Comparison of ENCODE assay signal across 8 cellular contexts in the genomic region with DNA sequence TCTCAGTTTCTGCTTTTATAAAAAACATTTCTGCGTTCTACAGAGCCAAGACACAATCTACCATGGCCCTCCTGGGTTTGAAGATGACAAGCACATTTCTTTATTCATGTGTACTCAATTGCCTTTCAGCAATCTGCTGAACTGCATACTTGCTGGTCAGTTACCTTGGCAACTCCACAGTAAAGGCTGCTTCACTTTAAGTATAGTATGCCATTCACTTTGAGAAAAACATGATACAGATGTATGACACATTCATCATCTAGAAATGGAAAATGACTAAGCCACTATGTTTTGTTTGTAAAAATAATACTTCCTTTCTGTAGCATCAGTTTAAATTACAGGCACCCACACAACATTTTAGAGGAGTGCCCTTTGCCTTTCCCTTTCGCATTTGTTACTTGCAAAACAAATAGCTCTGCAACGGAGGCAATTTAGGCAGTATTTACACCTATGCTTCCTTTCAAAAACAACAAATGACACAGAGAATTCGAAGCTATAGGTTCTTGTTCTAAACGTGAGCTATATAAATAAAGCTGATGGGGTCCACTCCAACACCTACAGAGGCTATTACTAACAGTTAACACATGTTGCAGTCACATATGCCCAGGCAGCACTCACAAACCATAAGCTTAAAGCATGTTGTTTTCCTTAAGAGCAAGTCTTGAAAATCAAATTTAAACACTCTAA. TPM values are rescaled to one million over a fixed set of nuclear protein-coding genes. Genes with fewer than 3 reads are reported as not detected.
DNase-seq lines count a peak whose midpoint lies in the region; ATAC-seq and TF ChIP-seq lines count a peak whose summit lies in the region.

No MANE protein-coding gene starts in this region.

- H3K9me3 ChIP-seq in PC-3 (ENCODE audit: low read length) = no peaks in the 10 kb centered on the region

- DNase-seq in Daoy (ENCODE audit: low read depth) = peak; percentile 47
- DNase-seq in PC-3 = peak; percentile 86
- peak; percentile 16 for DNase-seq in iPS-NIHi11 (ENCODE audit: low spot score)
- no peak for DNase-seq in COLO668 (lab: John Stamatoyannopoulos, UW; ENCODE audit: unreplicated experiment)
- no peak for DNase-seq in caudate nucleus (lab: John Stamatoyannopoulos, UW)
- no peak for DNase-seq in stimulated activated CD8-positive, alpha-beta memory T cell treated with anti-CD3 and anti-CD28 coated beads, Interleukin-4, amount 100 ng/mL, for 48 hours
- no peak for DNase-seq in HT-29 (ENCODE audit: low spot score)

- peak overlapping the region; percentile 75 for H3K4me2 ChIP-seq in PC-3 (ENCODE audit: low read length)

- H3K36me3 ChIP-seq in PC-3 (ENCODE audit: low read depth, low read length) = no peaks in the 10 kb centered on the region

- H3K4me1 ChIP-seq in PC-3 (ENCODE audit: insufficient read depth, low read length) = peaks cover 20% of the 10 kb centered on the region

- H3K9me2 ChIP-seq in PC-3 (replicated peaks; ENCODE audit: low read length) = no peaks in the 10 kb centered on the region

- peaks cover 22% of the 10 kb centered on the region; the same call in 1 of the 2 replicates for H3K79me2 ChIP-seq in PC-3 (ENCODE audit: low read length)

- no peaks in the 10 kb centered on the region for H3F3A ChIP-seq in PC-3 (ENCODE audit: low read length, unreplicated experiment)

- CTCF ChIA-PET in PC-3 (lab: Charles Lee) = interaction anchor here (0.5 to 1.0 kb wide), 3 partner anchors 12 to 26 kb away, joined by 3 to 6 read pairs (median 3); partner anchors contain the start of gene SGCE

- TF ChIP-seq CTCF in PC-3 (conservative IDR thresholded peaks at IDR 0.05; ENCODE audit: low read depth, low read length) = no peak

- no peak overlapping the region for H2AFZ ChIP-seq in PC-3 (ENCODE audit: low read length)

- H3K27me3 ChIP-seq in PC-3 (ENCODE audit: low read length) = no peaks in the 10 kb centered on the region

- peak overlapping the region; percentile 41; the same call in 1 of the 2 replicates for H3K4me3 ChIP-seq in PC-3 (ENCODE audit: low read length)

- no TSS peak for BruUV-seq in PC-3 (replicated peaks; lab: Mats Ljungman, UMichigan)

- intact Hi-C loops in PC-3 (cut with micrococcal nuclease) = loop anchor here (1.0 kb wide), 2 partner anchors 12 to 52 kb away; no protein-coding TSS in a partner anchor

- peak overlapping the region; percentile 23; the same call in 1 of the 2 replicates for H3K9ac ChIP-seq in PC-3 (ENCODE audit: low read length)

- peak; percentile 63 for ATAC-seq in HG02610 (IDR thresholded peaks at IDR 0.05; ENCODE audit: unreplicated experiment)
- peak; percentile 98 for ATAC-seq in PC-3

- H4K20me1 ChIP-seq in PC-3 (ENCODE audit: low read length) = no peaks in the 10 kb centered on the region

- H3K27ac ChIP-seq in PC-3 (ENCODE audit: low read length) (peak overlapping the region; percentile 62), caudate nucleus (ENCODE audit: low read depth, low read length) (no peak overlapping the region)

- POLR2A ChIA-PET in PC-3 (lab: Charles Lee; ENCODE audit: unreplicated experiment) = interaction anchor here (0.6 kb wide), 2 partner anchors 14 to 25 kb away, joined by 4 read pairs; no protein-coding TSS in a partner anchor

RNA-seq across cellular contexts. Expression of gene SGCE, which starts 23.5 kb away (rescaled TPM):
- total RNA-seq in Daoy (2014; rRNA removed; shearing (Covaris generic)) = 21.9 and 31.5 TPM in 2 replicates
- 30.4 and 31.5 TPM in 2 replicates for total RNA-seq in PC-3 (2014; rRNA removed)
- total RNA-seq in HT-29 (2014; rRNA removed; shearing (Covaris generic)) = not detected in 2 replicates

Comparison
In these comparisons a context has a peak if more than half of its experiments do, and no peak if none do; other contexts are left out.
1. DNase-seq: peak in Daoy (single experiment), PC-3 (single experiment) and iPS-NIHi11 (single experiment); none in COLO668 (single experiment), caudate nucleus (0 of 61), stimulated activated CD8-positive, alpha-beta memory T cell treated with anti-CD3 and anti-CD28 coated beads, Interleukin-4, amount 100 ng/mL, for 48 hours (single experiment) and HT-29 (single experiment).
2. RNA of gene SGCE, which starts 23.5 kb away (total RNA-seq): 30.4 to 31.5 TPM in PC-3 and 21.9 to 31.5 TPM in Daoy; not detected in HT-29; every median in the first group is over 10 times any median in the second.